8 cellular contexts compared by ENCODE assay signal in genomic region chr1:92484472-92485373, GRCh38. TPM values are rescaled to one million over a fixed set of nuclear protein-coding genes. Genes with fewer than 3 reads are reported as not detected.
DNase-seq lines count a peak whose midpoint lies in the region; ATAC-seq lines count a peak whose summit lies in the region.

No MANE protein-coding gene starts in this region.

- peaks cover 24% of the 10 kb centered on the region for H3K36me3 Mint-ChIP-seq in activated naive CD8-positive, alpha-beta T cell treated with anti-CD3 and anti-CD28 coated beads, Interleukin-2, amount 10 ng/mL, durations not matched to agents 7 days and 5 days
- H3K36me3 Mint-ChIP-seq in immature natural killer cell = peaks cover 7 to 11% (median 10%) of the 10 kb centered on the region in 3 donors

- ATAC-seq in GM19455 (IDR thresholded peaks at IDR 0.05; ENCODE audit: unreplicated experiment) = peak; percentile 22
- ATAC-seq in activated naive CD8-positive, alpha-beta T cell treated with anti-CD3 and anti-CD28 coated beads, Interleukin-2, amount 10 ng/mL, durations not matched to agents 7 days and 5 days (ENCODE audit: low read depth) = peak; percentile 27

- POLR2A ChIA-PET in activated naive CD8-positive, alpha-beta T cell treated with anti-CD3 and anti-CD28 coated beads, Interleukin-2, amount 10 ng/mL, durations not matched to agents 7 days and 5 days (lab: Charles Lee) = interaction anchor here (0.5 to 8.6 kb wide), 41 partner anchors 9 to 595 kb away, joined by 3 to 209 read pairs (median 6); partner anchors contain the start of gene RPL5

- no peaks in the 10 kb centered on the region for H3K9me3 Mint-ChIP-seq in activated naive CD8-positive, alpha-beta T cell treated with anti-CD3 and anti-CD28 coated beads, Interleukin-2, amount 10 ng/mL, durations not matched to agents 7 days and 5 days
- H3K9me3 Mint-ChIP-seq in immature natural killer cell = no peaks in the 10 kb centered on the region

- peaks cover 27% of the 10 kb centered on the region for H3K4me1 Mint-ChIP-seq in activated naive CD8-positive, alpha-beta T cell treated with anti-CD3 and anti-CD28 coated beads, Interleukin-2, amount 10 ng/mL, durations not matched to agents 7 days and 5 days
- H3K4me1 Mint-ChIP-seq in immature natural killer cell = peaks cover 29 to 39% of the 10 kb centered on the region in 2 donors

- peak; percentile 57 for DNase-seq in D341Med (ENCODE audit: low spot score)
- DNase-seq in HK-2 (ENCODE audit: unreplicated experiment) = peak; percentile 21
- DNase-seq in SW480 (ENCODE audit: low spot score) = peak; percentile 63
- DNase-seq in activated naive CD8-positive, alpha-beta T cell treated with anti-CD3 and anti-CD28 coated beads, Interleukin-2, amount 10 ng/mL, durations not matched to agents 7 days and 5 days = peak; percentile 81
- peak; percentile 52 to 56 (median 54) for DNase-seq in immature natural killer cell
- peak; percentile 76 for DNase-seq in stimulated activated CD4-positive, alpha-beta T cell treated with anti-CD3 and anti-CD28 coated beads, Interleukin-4, amount 100 ng/mL, for 24 hours
- no peak for DNase-seq in occipital lobe (lab: John Stamatoyannopoulos, UW)

- H3K4me3 Mint-ChIP-seq in activated naive CD8-positive, alpha-beta T cell treated with anti-CD3 and anti-CD28 coated beads, Interleukin-2, amount 10 ng/mL, durations not matched to agents 7 days and 5 days = peak overlapping the region; percentile 99
- H3K4me3 Mint-ChIP-seq in immature natural killer cell = peak overlapping the region; percentile 90 to 97 (median 95)

- H3K27me3 Mint-ChIP-seq in activated naive CD8-positive, alpha-beta T cell treated with anti-CD3 and anti-CD28 coated beads, Interleukin-2, amount 10 ng/mL, durations not matched to agents 7 days and 5 days = no peaks in the 10 kb centered on the region
- H3K27me3 Mint-ChIP-seq in immature natural killer cell (ENCODE audit: low read depth in 3 of 3) = peaks cover 9 to 21% (median 13%) of the 10 kb centered on the region in 3 donors

- H3K27ac Mint-ChIP-seq in activated naive CD8-positive, alpha-beta T cell treated with anti-CD3 and anti-CD28 coated beads, Interleukin-2, amount 10 ng/mL, durations not matched to agents 7 days and 5 days = peak overlapping the region; percentile 96
- H3K27ac Mint-ChIP-seq in immature natural killer cell = peak overlapping the region; percentile 76 to 93 (median 88)

RNA-seq across cellular contexts. Expression of gene GFI1, which starts 2.0 kb away (rescaled TPM):
- total RNA-seq in activated naive CD8-positive, alpha-beta T cell treated with anti-CD3 and anti-CD28 coated beads, Interleukin-2, amount 10 ng/mL, durations not matched to agents 7 days and 5 days = 10 to 100 TPM; 52.2 to 56.4 TPM
- 10 to 100 TPM; 17.8 to 47.4 (median 27.2) TPM for polyA plus RNA-seq in immature natural killer cell
- not detected for total RNA-seq in occipital lobe

Comparison
In these comparisons a context has a peak if more than half of its experiments do, and no peak if none do; other contexts are left out.
1. RNA of gene GFI1, which starts 2.0 kb away (total RNA-seq): 52.2 to 56.4 TPM in activated naive CD8-positive, alpha-beta T cell treated with anti-CD3 and anti-CD28 coated beads, Interleukin-2, amount 10 ng/mL, durations not matched to agents 7 days and 5 days; not detected in occipital lobe (single experiment); every median in the first group is over 10 times any median in the second.